ENCODE assay signal across 1 cellular context in genomic region chr9:37925006-37925405, GRCh38.
TF ChIP-seq lines count a peak whose summit lies in the region.

No MANE protein-coding gene starts in this region.

TF ChIP-seq in H1, 55 proteins besides CTCF, POLR2A, EP300 and RAD21 (continued from another document):
- no peak for TF ChIP-seq GABPA (IDR thresholded peaks at IDR 0.05; ENCODE audit: borderline replicate concordance, insufficient read depth, low read length)
